Comparison of ENCODE assay signal across 27 cellular contexts in genomic region chr17:12037970-12038369, GRCh38. TPM values are rescaled to one million over a fixed set of nuclear protein-coding genes. Genes with fewer than 3 reads are reported as not detected.
DNase-seq lines count a peak whose midpoint lies in the region; ATAC-seq, FAIRE-seq and TF ChIP-seq lines count a peak whose summit lies in the region.
"Had no signal": no experiment of that assay in that cellular context is flagged by ENCODE, and none has a peak within 500 bp of the region (broad histone marks: within the 10 kb centered on the region; RNA-seq: fewer than 3 reads in every experiment).

No MANE protein-coding gene starts in this region.

- TF ChIP-seq CTCF in SK-N-SH (IDR thresholded peaks at IDR 0.05) (no peak), right lobe of liver (IDR thresholded peaks at IDR 0.05) (no peak)

- no peaks in the 10 kb centered on the region for H3K9me2 ChIP-seq in SK-N-SH

- peaks cover 91% of the 10 kb centered on the region for H3K79me2 ChIP-seq in SK-N-SH (ENCODE audit: insufficient read depth)

- DNase-seq in SK-N-SH (no peak), H54 (ENCODE audit: insufficient read length, low spot score) (no peak), T-helper 17 cell (no peak), right lobe of liver (no peak), NCI-H187 treated with DMSO at 0.1 percent for 48 hours (lab: John Stamatoyannopoulos, UW) (no peak)
- DNase-seq in activated T-helper 1 cell treated with anti-CD3 and anti-CD28 coated beads, Interleukin-12 subunit alpha, Interleukin-12 subunit beta, Interleukin-2, Interleukin-4 antibody, amounts not matched to agents 30 ng/mL and 10 ng/mL and 1 ng/mL, durations not matched to agents 14 hours and 24 hours and 36 hours (ENCODE audit: low spot score) = no peak
- DNase-seq: Caco-2; CD4-positive, CD25-positive, alpha-beta regulatory T cell; CD8-positive, alpha-beta T cell; DMS 273 treated with DMSO at 0.1 percent for 48 hours; DMS79; EL; GDM1; GM23248; H9; HFFc6 had no signal

- no peak overlapping the region for H3K9ac ChIP-seq in SK-N-SH
- H3K9ac ChIP-seq: BLaER1, GM23248 had no signal

- peaks cover 76% of the 10 kb centered on the region for H4K20me1 ChIP-seq in SK-N-SH (ENCODE audit: insufficient read depth)

- CTCF ChIA-PET in SK-N-SH (lab: Yijun Ruan, JAX) = no interaction called here

- no peaks in the 10 kb centered on the region for H3K9me3 Mint-ChIP-seq in activated T-helper 1 cell treated with anti-CD3 and anti-CD28 coated beads, Interleukin-12 subunit alpha, Interleukin-12 subunit beta, Interleukin-2, Interleukin-4 antibody, amounts not matched to agents 30 ng/mL and 10 ng/mL and 1 ng/mL, durations not matched to agents 14 hours and 24 hours and 36 hours
- H3K9me3 Mint-ChIP-seq: CD4-positive, CD25-positive, alpha-beta regulatory T cell; CD8-positive, alpha-beta T cell; H9; HFFc6 had no signal

- no peaks in the 10 kb centered on the region for H3K27me3 Mint-ChIP-seq in T-helper 17 cell
- no peaks in the 10 kb centered on the region for H3K27me3 Mint-ChIP-seq in activated T-helper 1 cell treated with anti-CD3 and anti-CD28 coated beads, Interleukin-12 subunit alpha, Interleukin-12 subunit beta, Interleukin-2, Interleukin-4 antibody, amounts not matched to agents 30 ng/mL and 10 ng/mL and 1 ng/mL, durations not matched to agents 14 hours and 24 hours and 36 hours (ENCODE audit: insufficient read depth)
- H3K27me3 Mint-ChIP-seq: B cell; CD4-positive, CD25-positive, alpha-beta regulatory T cell had no signal

- no peaks in the 10 kb centered on the region for H3K36me3 ChIP-seq in SK-N-SH (replicated peaks in 1 of 2; ENCODE audit: control insufficient read depth in 1 of 2, insufficient read depth in 2 of 2, low read length in 1 of 2)
- no peaks in the 10 kb centered on the region for H3K36me3 ChIP-seq in right lobe of liver

- peaks cover 15% of the 10 kb centered on the region for H3F3A ChIP-seq in SK-N-SH (replicated peaks; ENCODE audit: insufficient read depth)

- 51% methylated on average over 2 of the region's 2 CpGs for WGBS in SK-N-SH (ENCODE audit: low lambda C conversion rate)
- 15% methylated on average over 2 of the region's 2 CpGs for WGBS in right lobe of liver (ENCODE audit: insufficient coverage, low coverage, low lambda C conversion rate, missing lambda C conversion rate)

- POLR2A ChIA-PET in SK-N-SH (lab: Yijun Ruan, JAX) = no interaction called here

- H3K27ac Mint-ChIP-seq in T-helper 17 cell = no peak overlapping the region
- no peak overlapping the region for H3K27ac Mint-ChIP-seq in activated T-helper 1 cell treated with anti-CD3 and anti-CD28 coated beads, Interleukin-12 subunit alpha, Interleukin-12 subunit beta, Interleukin-2, Interleukin-4 antibody, amounts not matched to agents 30 ng/mL and 10 ng/mL and 1 ng/mL, durations not matched to agents 14 hours and 24 hours and 36 hours
- H3K27ac Mint-ChIP-seq: B cell; CD4-positive, CD25-positive, alpha-beta regulatory T cell; CD8-positive, alpha-beta T cell; H9; HFFc6 had no signal

- no peak for TF ChIP-seq RAD21 in SK-N-SH (IDR thresholded peaks at IDR 0.05; ENCODE audit: low read length)

- TF ChIP-seq POLR2A in H54 (IDR thresholded peaks at IDR 0.05; ENCODE audit: low read depth, low read length) (no peak), right lobe of liver (IDR thresholded peaks at IDR 0.05) (no peak)

- H3K4me3 Mint-ChIP-seq in T-helper 17 cell = peak overlapping the region; percentile 13
- H3K4me3 Mint-ChIP-seq in activated T-helper 1 cell treated with anti-CD3 and anti-CD28 coated beads, Interleukin-12 subunit alpha, Interleukin-12 subunit beta, Interleukin-2, Interleukin-4 antibody, amounts not matched to agents 30 ng/mL and 10 ng/mL and 1 ng/mL, durations not matched to agents 14 hours and 24 hours and 36 hours = no peak overlapping the region
- H3K4me3 Mint-ChIP-seq: B cell; CD4-positive, CD25-positive, alpha-beta regulatory T cell; CD8-positive, alpha-beta T cell; H9; HFFc6 had no signal

- peaks cover 23% of the 10 kb centered on the region for H3K4me1 Mint-ChIP-seq in T-helper 17 cell
- peaks cover 23% of the 10 kb centered on the region for H3K4me1 Mint-ChIP-seq in activated T-helper 1 cell treated with anti-CD3 and anti-CD28 coated beads, Interleukin-12 subunit alpha, Interleukin-12 subunit beta, Interleukin-2, Interleukin-4 antibody, amounts not matched to agents 30 ng/mL and 10 ng/mL and 1 ng/mL, durations not matched to agents 14 hours and 24 hours and 36 hours (ENCODE audit: low read depth)

- no peak overlapping the region for H3K4me2 ChIP-seq in SK-N-SH
- H3K4me2 ChIP-seq: BLaER1 had no signal

- no peak for TF ChIP-seq EP300 in SK-N-SH (IDR thresholded peaks at IDR 0.05; ENCODE audit: borderline replicate concordance in 1 of 2, low read depth in 1 of 2, low read length in 1 of 2)

- H3K9me3 ChIP-seq in SK-N-SH = no peaks in the 10 kb centered on the region
- no peaks in the 10 kb centered on the region for H3K9me3 ChIP-seq in T-helper 17 cell (ENCODE audit: control insufficient read depth, low read length, poor library complexity, severe bottlenecking)
- H3K9me3 ChIP-seq in right lobe of liver = no peaks in the 10 kb centered on the region
- H3K9me3 ChIP-seq: BLaER1, Caco-2 had no signal

- H3K4me1 ChIP-seq in SK-N-SH (ENCODE audit: control insufficient read depth in 1 of 2, insufficient read depth in 2 of 2, low read depth in 1 of 2, low read length in 1 of 2) = peaks cover 0 to 9% of the 10 kb centered on the region in 2 experiments; a peak in 2 of 4 replicates
- H3K4me1 ChIP-seq in right lobe of liver = peaks cover 0 to 16% (median 0%) of the 10 kb centered on the region in 4 donors
- H3K4me1 ChIP-seq: BLaER1, Caco-2 had no signal

- no peak overlapping the region for H3K27ac ChIP-seq in SK-N-SH (ENCODE audit: low read depth in 2 of 2, low read length in 1 of 2)
- H3K27ac ChIP-seq in right lobe of liver = no peak overlapping the region
- H3K27ac ChIP-seq: 22Rv1, BLaER1, C4-2B, GM23248 had no signal

- no peaks in the 10 kb centered on the region for H3K36me3 Mint-ChIP-seq in T-helper 17 cell (ENCODE audit: low read depth)
- peaks cover 7% of the 10 kb centered on the region for H3K36me3 Mint-ChIP-seq in activated T-helper 1 cell treated with anti-CD3 and anti-CD28 coated beads, Interleukin-12 subunit alpha, Interleukin-12 subunit beta, Interleukin-2, Interleukin-4 antibody, amounts not matched to agents 30 ng/mL and 10 ng/mL and 1 ng/mL, durations not matched to agents 14 hours and 24 hours and 36 hours (ENCODE audit: low read depth)

- peak; percentile 33 for FAIRE-seq in H54 (lab: Jason Lieb, UNC)
- FAIRE-seq: A204.1, D721Med, GM12878, GM19239, H1 had no signal

- H3K4me3 ChIP-seq in SK-N-SH (ENCODE audit: low read depth in 2 of 2, low read length in 1 of 2) (no peak overlapping the region), right lobe of liver (no peak overlapping the region)
- H3K4me3 ChIP-seq: BLaER1, GM12878, GM23248 had no signal

- no peak for ATAC-seq in SK-N-SH treated with all-trans-retinoic acid at 6 μM for 48 hours
- no peak for ATAC-seq in T-helper 17 cell
- ATAC-seq in right lobe of liver = peak; percentile 35 to 66 (median 42)
- ATAC-seq: CD8-positive, alpha-beta T cell; GM12878; HCT116 had no signal

- H2AFZ ChIP-seq in SK-N-SH (ENCODE audit: low read depth) = no peak overlapping the region
- H2AFZ ChIP-seq: GM23248 had no signal

- intact Hi-C loops in right lobe of liver (cut with DNase I) = no loop called here
- intact Hi-C loops in activated T-helper 1 cell treated with anti-CD3 and anti-CD28 coated beads, Interleukin-12 subunit alpha, Interleukin-12 subunit beta, Interleukin-2, Interleukin-4 antibody, amounts not matched to agents 30 ng/mL and 10 ng/mL and 1 ng/mL, durations not matched to agents 14 hours and 24 hours and 36 hours (cut with micrococcal nuclease) = no loop called here

- no peaks in the 10 kb centered on the region for H3K27me3 ChIP-seq in SK-N-SH (ENCODE audit: insufficient read depth)
- H3K27me3 ChIP-seq in right lobe of liver = no peaks in the 10 kb centered on the region
- H3K27me3 ChIP-seq: BLaER1 had no signal

TF ChIP-seq in SK-N-SH treated with all-trans-retinoic acid at 6 μM for 48 hours, 23 proteins besides CTCF, POLR2A, EP300 and RAD21:
- TF ChIP-seq ZFP30 (CRISPR knock-in tag; IDR thresholded peaks at IDR 0.05) (no peak), ISL1 (CRISPR knock-in tag; IDR thresholded peaks at IDR 0.05) (peak; percentile 66)

TF ChIP-seq in SK-N-SH, 30 proteins besides CTCF, POLR2A, EP300 and RAD21 (continues in another document):
- TF ChIP-seq FOXJ3 (CRISPR knock-in tag; IDR thresholded peaks at IDR 0.05) (no peak), RCOR1 (IDR thresholded peaks at IDR 0.05; ENCODE audit: low read length) (no peak), GATA2 (CRISPR knock-in tag; IDR thresholded peaks at IDR 0.05) (no peak), TCF12 (IDR thresholded peaks at IDR 0.05) (no peak), CHD2 (IDR thresholded peaks at IDR 0.05; ENCODE audit: low read length, partially characterized antibody) (no peak), USF2 (IDR thresholded peaks at IDR 0.05; ENCODE audit: borderline replicate concordance, low read depth, low read length) (no peak)

RNA-seq across cellular contexts. Expression of gene MAP2K4, which starts 17.3 kb away (rescaled TPM):
- polyA plus RNA-seq in SK-N-SH (2012; rRNA removed) = 10.6 and 14.0 TPM in 2 replicates
- 15.9 and 17.4 TPM in 2 replicates for polyA plus RNA-seq in SK-N-SH (2012; cell fraction: cytosol; rRNA removed)
- polyA plus RNA-seq in SK-N-SH (2012; cell fraction: nucleus; rRNA removed) = 9.2 and 19.3 TPM in 2 replicates
- total RNA-seq in T-helper 17 cell = 10 to 100 TPM; 23.6 to 27.0 TPM
- 10 to 100 TPM; 14.9 to 23.7 (median 18.7) TPM for total RNA-seq in right lobe of liver
- total RNA-seq in activated T-helper 1 cell treated with anti-CD3 and anti-CD28 coated beads, Interleukin-12 subunit alpha, Interleukin-12 subunit beta, Interleukin-2, Interleukin-4 antibody, amounts not matched to agents 30 ng/mL and 10 ng/mL and 1 ng/mL, durations not matched to agents 14 hours and 24 hours and 36 hours = 33.3 and 34.7 TPM in 2 replicates

RNA-seq across cellular contexts. Expression of gene ZNF18, which starts 40.7 kb away (rescaled TPM):
- polyA plus RNA-seq in SK-N-SH (2012; rRNA removed) = 3.2 and 5.5 TPM in 2 replicates
- 3.4 and 3.7 TPM in 2 replicates for polyA plus RNA-seq in SK-N-SH (2012; cell fraction: cytosol; rRNA removed)
- 8.0 and 14.1 TPM in 2 replicates for polyA plus RNA-seq in SK-N-SH (2012; cell fraction: nucleus; rRNA removed)
- total RNA-seq in T-helper 17 cell (10 to 100 TPM; 13.9 to 15.0 TPM), right lobe of liver (1 to 10 TPM; 3.7 to 7.0 (median 4.2) TPM)
- total RNA-seq in activated T-helper 1 cell treated with anti-CD3 and anti-CD28 coated beads, Interleukin-12 subunit alpha, Interleukin-12 subunit beta, Interleukin-2, Interleukin-4 antibody, amounts not matched to agents 30 ng/mL and 10 ng/mL and 1 ng/mL, durations not matched to agents 14 hours and 24 hours and 36 hours = 7.7 and 11.0 TPM in 2 replicates

Comparison
In these comparisons a context has a peak if more than half of its experiments do, and no peak if none do; other contexts are left out.
1. ATAC-seq: peak in right lobe of liver (4 of 4); none in SK-N-SH treated with all-trans-retinoic acid at 6 μM for 48 hours (single experiment) and T-helper 17 cell (single experiment).